In the genomic region with DNA sequence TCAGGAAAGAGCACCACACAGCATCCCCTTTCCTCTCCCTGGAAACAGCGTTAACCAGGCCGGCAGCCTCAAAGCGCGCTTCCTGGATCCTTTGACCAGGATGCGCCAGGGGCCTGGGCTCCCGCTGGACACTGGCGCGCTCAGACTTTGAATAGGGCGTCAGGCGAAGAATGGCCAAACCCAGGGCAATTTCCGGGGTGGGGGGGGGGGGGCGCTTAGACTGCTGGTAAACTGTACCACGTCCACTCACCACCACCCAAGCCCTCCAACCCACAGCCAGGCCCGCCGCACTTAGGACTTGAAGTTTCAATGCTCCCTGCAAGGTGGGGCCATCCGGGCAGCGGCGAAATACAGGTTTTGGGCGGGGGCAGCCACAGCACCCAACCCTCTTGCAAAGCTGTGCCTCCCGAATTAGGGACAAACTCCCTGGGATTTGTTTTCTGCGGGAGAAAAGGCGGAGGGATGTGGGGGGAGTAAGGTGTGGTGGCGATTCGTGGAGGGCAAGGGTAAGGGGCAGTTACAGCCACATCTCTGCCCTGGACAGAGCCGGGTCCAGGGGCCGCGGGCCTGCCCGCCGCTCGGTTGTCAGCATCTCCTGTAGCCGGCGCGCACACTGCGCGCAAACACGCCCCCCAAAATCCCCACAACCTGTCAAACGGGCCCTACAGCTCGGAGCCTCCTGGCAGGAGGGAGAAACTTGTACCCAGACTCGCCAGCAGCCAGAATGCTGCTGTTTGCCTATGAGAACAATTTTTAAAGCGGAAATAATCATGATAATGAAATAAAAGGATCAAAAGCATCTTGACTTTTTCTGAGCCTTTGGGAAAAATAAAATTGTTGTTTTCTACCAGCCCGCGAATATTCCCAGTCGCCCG, we compare ENCODE assay signal across 9 cellular contexts. TPM values are rescaled to one million over a fixed set of nuclear protein-coding genes. Genes with fewer than 3 reads are reported as not detected.
DNase-seq lines count a peak whose midpoint lies in the region; ATAC-seq and TF ChIP-seq lines count a peak whose summit lies in the region.
"Had no signal": no experiment of that assay in that cellular context is flagged by ENCODE, and none has a peak within 500 bp of the region (broad histone marks: within the 10 kb centered on the region; RNA-seq: fewer than 3 reads in every experiment).

No MANE protein-coding gene starts in this region.

- H3K27me3 Mint-ChIP-seq in CD14-positive monocyte (ENCODE audit: low read depth in 3 of 3), result peaks cover 35 to 55% (median 47%) of the 10 kb centered on the region in 3 donors

- H3K4me3 Mint-ChIP-seq in CD14-positive monocyte, result peak overlapping the region; percentile 96 to 100

- peaks cover 28% of the 10 kb centered on the region for H3K4me1 Mint-ChIP-seq in CD14-positive monocyte

- H3K27me3 ChIP-seq in HUES64 (ENCODE audit: insufficient read depth, low read length), result peaks cover 81% of the 10 kb centered on the region
- peaks cover 58% of the 10 kb centered on the region for H3K27me3 ChIP-seq in neuron (ENCODE audit: insufficient read depth, low read length)

- H2AFZ ChIP-seq in neuron (ENCODE audit: low read depth, low read length), result peak overlapping the region; percentile 96

- H3K9me3 Mint-ChIP-seq in CD14-positive monocyte, result peaks cover 0 to 14% (median 0%) of the 10 kb centered on the region in 7 donors

- H3K36me3 ChIP-seq in HUES64 (ENCODE audit: insufficient read depth, low read length) (no peaks in the 10 kb centered on the region), neuron (ENCODE audit: insufficient read depth, low read length) (no peaks in the 10 kb centered on the region)

- DNase-seq in CD14-positive monocyte (ENCODE audit: low spot score), result no peak
- DNase-seq in coronary artery (ENCODE audit: low spot score), result no peak
- DNase-seq in GDM1 (lab: John Stamatoyannopoulos, UW), result no peak
- no peak for DNase-seq in NCI-H526 treated with DMSO at 0.1 percent for 48 hours (lab: John Stamatoyannopoulos, UW)

- H3K27ac ChIP-seq in HUES64 (ENCODE audit: low read depth, low read length), result no peak overlapping the region
- no peak overlapping the region for H3K27ac ChIP-seq in coronary artery
- H3K27ac ChIP-seq: epithelial cell of prostate had no signal

- TF ChIP-seq CTCF in CD14-positive monocyte (IDR thresholded peaks at IDR 0.05) (no peak), coronary artery (IDR thresholded peaks at IDR 0.05) (no peak)

- peak overlapping the region in 3 of 7 donors; percentile 63 to 82 (median 73) for H3K27ac Mint-ChIP-seq in CD14-positive monocyte

- ATAC-seq in GM19395 (IDR thresholded peaks at IDR 0.05; ENCODE audit: unreplicated experiment) (no peak), HG03175 (IDR thresholded peaks at IDR 0.05; ENCODE audit: unreplicated experiment) (no peak)

- H3K9ac ChIP-seq in HUES64 (ENCODE audit: low read depth, low read length), result no peak overlapping the region

- intact Hi-C loops in CD14-positive monocyte (cut with micrococcal nuclease), result no loop called here

- WGBS in HUES64, result 4% methylated on average over 40 of the region's 44 CpGs

- H3K36me3 Mint-ChIP-seq in CD14-positive monocyte, result peaks cover 0 to 18% of the 10 kb centered on the region in 2 donors

- H3K4me1 ChIP-seq in HUES64 (ENCODE audit: insufficient read depth, low read length) (peaks cover 5% of the 10 kb centered on the region; the same call in 1 of the 2 replicates), neuron (ENCODE audit: insufficient read depth, low read length) (peaks cover 15% of the 10 kb centered on the region)

- H3K4me3 ChIP-seq in HUES64 (ENCODE audit: low read length), result peak overlapping the region; percentile 62
- peak overlapping the region; percentile 76 for H3K4me3 ChIP-seq in coronary artery
- peak overlapping the region; percentile 57 for H3K4me3 ChIP-seq in neuron (ENCODE audit: low read length)

- H3K9me3 ChIP-seq in HUES64 (ENCODE audit: insufficient read depth, low read depth, low read length) (no peaks in the 10 kb centered on the region), neuron (ENCODE audit: low read length) (no peaks in the 10 kb centered on the region)

RNA-seq across cellular contexts. Expression of a gene that starts 1.0 kb away (rescaled TPM):
- 10 to 100 TPM; 40.2 to 75.1 TPM for polyA plus RNA-seq in CD14-positive monocyte
- polyA plus RNA-seq in HUES64 (2013, experiment 1 of 2), result 2.4 TPM
- 3.4 TPM for polyA plus RNA-seq in HUES64 (2013, experiment 2 of 2)

RNA-seq across cellular contexts. Expression of a gene that starts 50.3 kb away (rescaled TPM):
- not detected for polyA plus RNA-seq in CD14-positive monocyte
- polyA plus RNA-seq in HUES64 (2013, experiment 1 of 2), result 1.8 TPM
- polyA plus RNA-seq in HUES64 (2013, experiment 2 of 2), result 0.89 TPM
